Comparison of ENCODE assay signal across 1 cellular context in the genomic region with DNA sequence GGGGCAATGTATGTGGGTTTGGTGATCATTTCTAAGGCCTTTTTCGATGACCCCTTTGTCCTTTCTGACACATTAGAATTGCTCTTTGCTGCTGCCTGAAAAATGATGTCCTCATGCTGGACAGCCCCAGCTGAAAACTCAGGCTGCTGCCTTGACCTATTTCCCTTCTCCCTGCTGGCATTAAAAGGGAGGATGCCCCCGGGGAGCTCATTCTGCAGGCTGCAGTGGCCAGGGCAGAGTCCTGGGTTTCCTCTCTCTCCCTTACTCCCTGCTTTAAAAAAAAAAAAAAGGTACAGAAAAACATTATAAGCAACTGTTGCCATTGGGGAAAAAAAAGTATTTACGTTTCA.
A peak's percentile ranks its signal among the peaks of the same experiment; 100 is the strongest.
TF ChIP-seq lines count a peak whose summit lies in the region.

No MANE protein-coding gene starts in this region.

TF ChIP-seq in HEK293, 187 proteins besides CTCF, POLR2A, EP300 and RAD21:
- TF ChIP-seq, protein P1, sequence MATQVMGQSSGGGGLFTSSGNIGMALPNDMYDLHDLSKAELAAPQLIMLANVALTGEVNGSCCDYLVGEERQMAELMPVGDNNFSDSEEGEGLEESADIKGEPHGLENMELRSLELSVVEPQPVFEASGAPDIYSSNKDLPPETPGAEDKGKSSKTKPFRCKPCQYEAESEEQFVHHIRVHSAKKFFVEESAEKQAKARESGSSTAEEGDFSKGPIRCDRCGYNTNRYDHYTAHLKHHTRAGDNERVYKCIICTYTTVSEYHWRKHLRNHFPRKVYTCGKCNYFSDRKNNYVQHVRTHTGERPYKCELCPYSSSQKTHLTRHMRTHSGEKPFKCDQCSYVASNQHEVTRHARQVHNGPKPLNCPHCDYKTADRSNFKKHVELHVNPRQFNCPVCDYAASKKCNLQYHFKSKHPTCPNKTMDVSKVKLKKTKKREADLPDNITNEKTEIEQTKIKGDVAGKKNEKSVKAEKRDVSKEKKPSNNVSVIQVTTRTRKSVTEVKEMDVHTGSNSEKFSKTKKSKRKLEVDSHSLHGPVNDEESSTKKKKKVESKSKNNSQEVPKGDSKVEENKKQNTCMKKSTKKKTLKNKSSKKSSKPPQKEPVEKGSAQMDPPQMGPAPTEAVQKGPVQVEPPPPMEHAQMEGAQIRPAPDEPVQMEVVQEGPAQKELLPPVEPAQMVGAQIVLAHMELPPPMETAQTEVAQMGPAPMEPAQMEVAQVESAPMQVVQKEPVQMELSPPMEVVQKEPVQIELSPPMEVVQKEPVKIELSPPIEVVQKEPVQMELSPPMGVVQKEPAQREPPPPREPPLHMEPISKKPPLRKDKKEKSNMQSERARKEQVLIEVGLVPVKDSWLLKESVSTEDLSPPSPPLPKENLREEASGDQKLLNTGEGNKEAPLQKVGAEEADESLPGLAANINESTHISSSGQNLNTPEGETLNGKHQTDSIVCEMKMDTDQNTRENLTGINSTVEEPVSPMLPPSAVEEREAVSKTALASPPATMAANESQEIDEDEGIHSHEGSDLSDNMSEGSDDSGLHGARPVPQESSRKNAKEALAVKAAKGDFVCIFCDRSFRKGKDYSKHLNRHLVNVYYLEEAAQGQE (tag by site-specific recombination; IDR thresholded peaks at IDR 0.05): peak; percentile 47; the same call in 1 of the 2 replicates
- TF ChIP-seq, protein P2, sequence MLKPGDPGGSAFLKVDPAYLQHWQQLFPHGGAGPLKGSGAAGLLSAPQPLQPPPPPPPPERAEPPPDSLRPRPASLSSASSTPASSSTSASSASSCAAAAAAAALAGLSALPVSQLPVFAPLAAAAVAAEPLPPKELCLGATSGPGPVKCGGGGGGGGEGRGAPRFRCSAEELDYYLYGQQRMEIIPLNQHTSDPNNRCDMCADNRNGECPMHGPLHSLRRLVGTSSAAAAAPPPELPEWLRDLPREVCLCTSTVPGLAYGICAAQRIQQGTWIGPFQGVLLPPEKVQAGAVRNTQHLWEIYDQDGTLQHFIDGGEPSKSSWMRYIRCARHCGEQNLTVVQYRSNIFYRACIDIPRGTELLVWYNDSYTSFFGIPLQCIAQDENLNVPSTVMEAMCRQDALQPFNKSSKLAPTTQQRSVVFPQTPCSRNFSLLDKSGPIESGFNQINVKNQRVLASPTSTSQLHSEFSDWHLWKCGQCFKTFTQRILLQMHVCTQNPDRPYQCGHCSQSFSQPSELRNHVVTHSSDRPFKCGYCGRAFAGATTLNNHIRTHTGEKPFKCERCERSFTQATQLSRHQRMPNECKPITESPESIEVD (tag by site-specific recombination; IDR thresholded peaks at IDR 0.05): no peak
